In genomic region chr4:24582235-24582863, GRCh38 we compare ENCODE assay signal across 8 cellular contexts. TPM values are rescaled to one million over a fixed set of nuclear protein-coding genes. Genes with fewer than 3 reads are reported as not detected.
DNase-seq lines count a peak whose midpoint lies in the region; ATAC-seq and TF ChIP-seq lines count a peak whose summit lies in the region.

No MANE protein-coding gene starts in this region.

- peak overlapping the region; percentile 92 for H3K4me3 Mint-ChIP-seq in activated CD8-positive, alpha-beta T cell treated with anti-CD3 and anti-CD28 coated beads for 36 hours
- H3K4me3 Mint-ChIP-seq in stimulated activated naive CD8-positive, alpha-beta T cell treated with anti-CD3 and anti-CD28 coated beads, Interleukin-15, amount 100 ng/mL, for 72 hours, result peak overlapping the region; percentile 99

- POLR2A ChIA-PET in activated CD8-positive, alpha-beta T cell treated with anti-CD3 and anti-CD28 coated beads for 36 hours (lab: Charles Lee), result interaction anchor here (6.7 kb wide), 1 partner anchor 11 kb away, joined by 73 read pairs; no protein-coding TSS in a partner anchor

- no peak for ATAC-seq in activated CD8-positive, alpha-beta T cell treated with anti-CD3 and anti-CD28 coated beads for 36 hours
- ATAC-seq in right cardiac atrium (peak in 1 of 2 donors; percentile 2), GM21367 (IDR thresholded peaks at IDR 0.05; ENCODE audit: unreplicated experiment) (no peak)
- no peak for ATAC-seq in stimulated activated naive CD8-positive, alpha-beta T cell treated with anti-CD3 and anti-CD28 coated beads, Interleukin-15, amount 100 ng/mL, for 72 hours

- no peak for TF ChIP-seq CTCF in activated CD8-positive, alpha-beta T cell treated with anti-CD3 and anti-CD28 coated beads for 36 hours (IDR thresholded peaks at IDR 0.05)

- CTCF ChIA-PET in activated CD8-positive, alpha-beta T cell treated with anti-CD3 and anti-CD28 coated beads for 36 hours (lab: Charles Lee), result interaction anchor here (1.3 kb wide), 1 partner anchor 24 kb away, joined by 4 read pairs; no protein-coding TSS in a partner anchor

- intact Hi-C loops in activated CD8-positive, alpha-beta T cell treated with anti-CD3 and anti-CD28 coated beads for 36 hours (cut with micrococcal nuclease), result no loop called here
- intact Hi-C loops in right cardiac atrium (cut with DNase I), result no loop called here

- H3K27ac ChIP-seq in right cardiac atrium (ENCODE audit: low read length), result peak overlapping the region; percentile 42
- no peak overlapping the region for H3K27ac ChIP-seq in substantia nigra (ENCODE audit: low read depth, low read length, poor library complexity, severe bottlenecking)

- DNase-seq in NCI-H82 (lab: John Stamatoyannopoulos, UW) (peak; percentile 41), NCI-H82 treated with DMSO at 0.1 percent for 48 hours (lab: John Stamatoyannopoulos, UW; ENCODE audit: unreplicated experiment) (no peak), right cardiac atrium (no peak), substantia nigra (lab: John Stamatoyannopoulos, UW) (no peak), superior temporal gyrus (ENCODE audit: extremely low spot score) (no peak)
- no peak for DNase-seq in activated CD8-positive, alpha-beta T cell treated with anti-CD3 and anti-CD28 coated beads for 36 hours
- DNase-seq in stimulated activated naive CD8-positive, alpha-beta T cell treated with anti-CD3 and anti-CD28 coated beads, Interleukin-15, amount 100 ng/mL, for 72 hours, result no peak

- WGBS in right cardiac atrium, result 13% methylated on average over 6 of the region's 6 CpGs

- H3K27me3 ChIP-seq in right cardiac atrium (ENCODE audit: control insufficient read depth, insufficient read depth), result no peaks in the 10 kb centered on the region

- H3K27ac Mint-ChIP-seq in activated CD8-positive, alpha-beta T cell treated with anti-CD3 and anti-CD28 coated beads for 36 hours, result peak overlapping the region; percentile 99
- peak overlapping the region; percentile 100 for H3K27ac Mint-ChIP-seq in stimulated activated naive CD8-positive, alpha-beta T cell treated with anti-CD3 and anti-CD28 coated beads, Interleukin-15, amount 100 ng/mL, for 72 hours

- no peaks in the 10 kb centered on the region for H3K9me3 Mint-ChIP-seq in activated CD8-positive, alpha-beta T cell treated with anti-CD3 and anti-CD28 coated beads for 36 hours
- H3K9me3 Mint-ChIP-seq in stimulated activated naive CD8-positive, alpha-beta T cell treated with anti-CD3 and anti-CD28 coated beads, Interleukin-15, amount 100 ng/mL, for 72 hours, result no peaks in the 10 kb centered on the region

- H3K4me1 Mint-ChIP-seq in activated CD8-positive, alpha-beta T cell treated with anti-CD3 and anti-CD28 coated beads for 36 hours (ENCODE audit: low read depth), result peaks cover 50% of the 10 kb centered on the region
- H3K4me1 Mint-ChIP-seq in stimulated activated naive CD8-positive, alpha-beta T cell treated with anti-CD3 and anti-CD28 coated beads, Interleukin-15, amount 100 ng/mL, for 72 hours, result peaks cover 51% of the 10 kb centered on the region

- H3K27me3 Mint-ChIP-seq in activated CD8-positive, alpha-beta T cell treated with anti-CD3 and anti-CD28 coated beads for 36 hours, result no peaks in the 10 kb centered on the region
- no peaks in the 10 kb centered on the region for H3K27me3 Mint-ChIP-seq in stimulated activated naive CD8-positive, alpha-beta T cell treated with anti-CD3 and anti-CD28 coated beads, Interleukin-15, amount 100 ng/mL, for 72 hours

- H3K9me3 ChIP-seq in right cardiac atrium (ENCODE audit: control insufficient read depth, low read length), result no peaks in the 10 kb centered on the region

- peaks cover 57% of the 10 kb centered on the region for H3K36me3 Mint-ChIP-seq in activated CD8-positive, alpha-beta T cell treated with anti-CD3 and anti-CD28 coated beads for 36 hours (ENCODE audit: low read depth)

- peak overlapping the region; percentile 80 for H3K4me3 ChIP-seq in right cardiac atrium (ENCODE audit: low read length)

- no peaks in the 10 kb centered on the region for H3K4me1 ChIP-seq in right cardiac atrium (ENCODE audit: control insufficient read depth, insufficient read depth, low read length)

RNA-seq across cellular contexts. Expression of gene DHX15, which starts 2.0 kb away (rescaled TPM):
- total RNA-seq in activated CD8-positive, alpha-beta T cell treated with anti-CD3 and anti-CD28 coated beads for 36 hours, result 100 to 1,000 TPM; 216 to 222 TPM
- 10 to 100 TPM; 61.9 to 78.6 (median 65.2) TPM for total RNA-seq in right cardiac atrium
- 37.8 TPM for polyA plus RNA-seq in right cardiac atrium
